16 cellular contexts compared by ENCODE assay signal in the genomic region with DNA sequence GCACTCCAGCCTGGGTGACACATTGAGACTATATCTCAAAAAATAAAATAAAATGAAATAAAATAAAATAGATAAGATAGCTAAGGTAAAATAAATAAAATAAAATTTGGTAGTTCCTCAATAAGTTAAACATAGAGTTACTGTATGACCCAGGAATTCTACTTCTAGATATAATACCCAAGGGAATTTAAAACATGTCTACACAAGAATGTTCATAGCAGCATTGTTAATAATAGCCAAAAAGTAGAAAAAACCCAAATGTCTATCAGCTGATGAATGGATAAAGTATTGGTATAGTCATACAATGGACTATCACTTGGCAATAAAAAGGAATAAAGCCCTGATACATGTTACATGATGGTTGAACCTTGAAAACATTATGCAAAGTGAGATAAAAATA.
"Had no signal": no experiment of that assay in that cellular context is flagged by ENCODE, and none has a peak within 500 bp of the region (broad histone marks: within the 10 kb centered on the region; RNA-seq: fewer than 3 reads in every experiment).

No MANE protein-coding gene starts in this region.

- H3K27me3 ChIP-seq: body of pancreas, esophagus squamous epithelium, heart right ventricle, left lung, right lobe of liver, testis, upper lobe of right lung had no signal

- FAIRE-seq: frontal cortex, islet of Langerhans had no signal

- ATAC-seq: activated CD8-positive, alpha-beta T cell treated with anti-CD3 and anti-CD28 coated beads for 36 hours; body of pancreas; heart right ventricle; left lung; right lobe of liver; upper lobe of right lung had no signal

- DNase-seq: activated CD4-positive, alpha-beta T cell treated with anti-CD3 and anti-CD28 coated beads for 4 hours; activated CD8-positive, alpha-beta memory T cell treated with anti-CD3 and anti-CD28 coated beads, Interleukin-2, amount 50 U/mL, for 48 hours; activated CD8-positive, alpha-beta T cell treated with anti-CD3 and anti-CD28 coated beads for 36 hours; activated naive CD4-positive, alpha-beta T cell treated with anti-CD3 and anti-CD28 coated beads for 36 hours; body of pancreas; esophagus squamous epithelium; heart right ventricle; left lung; mesendoderm; right lobe of liver; stimulated activated CD4-positive, alpha-beta T cell treated with anti-CD3 and anti-CD28 coated beads, Interleukin-2, amount 100 ng/mL, for 24 hours; testis; upper lobe of right lung had no signal

- H3K36me3 ChIP-seq: prostate gland had no signal

- H3K27ac ChIP-seq: body of pancreas, esophagus squamous epithelium, left lung, prostate gland, right lobe of liver, testis, upper lobe of right lung had no signal

- H3K4me3 ChIP-seq: body of pancreas, esophagus squamous epithelium, heart right ventricle, left lung, prostate gland, right lobe of liver, testis, upper lobe of right lung had no signal

- H3K9me3 ChIP-seq: body of pancreas, esophagus squamous epithelium, left lung, prostate gland, right lobe of liver, testis, upper lobe of right lung had no signal

- H3K4me1 ChIP-seq: body of pancreas, prostate gland, testis, upper lobe of right lung had no signal
